Comparison of ENCODE assay signal across 1 cellular context in genomic region chr2:166239548-166239947, GRCh38.
TF ChIP-seq lines count a peak whose summit lies in the region.

No MANE protein-coding gene starts in this region.

TF ChIP-seq in HCT116, 20 proteins besides CTCF, POLR2A, EP300 and RAD21 (continued from another document):
- TF ChIP-seq REST (IDR thresholded peaks at IDR 0.05; ENCODE audit: low read depth) (no peak), SIN3A (IDR thresholded peaks at IDR 0.05; ENCODE audit: low read depth) (no peak), EZH2phosphoT487 (IDR thresholded peaks at IDR 0.05; ENCODE audit: borderline replicate concordance) (no peak), SRF (IDR thresholded peaks at IDR 0.05; ENCODE audit: low read depth) (no peak)
